Comparison of ENCODE assay signal across 10 cellular contexts in the genomic region with DNA sequence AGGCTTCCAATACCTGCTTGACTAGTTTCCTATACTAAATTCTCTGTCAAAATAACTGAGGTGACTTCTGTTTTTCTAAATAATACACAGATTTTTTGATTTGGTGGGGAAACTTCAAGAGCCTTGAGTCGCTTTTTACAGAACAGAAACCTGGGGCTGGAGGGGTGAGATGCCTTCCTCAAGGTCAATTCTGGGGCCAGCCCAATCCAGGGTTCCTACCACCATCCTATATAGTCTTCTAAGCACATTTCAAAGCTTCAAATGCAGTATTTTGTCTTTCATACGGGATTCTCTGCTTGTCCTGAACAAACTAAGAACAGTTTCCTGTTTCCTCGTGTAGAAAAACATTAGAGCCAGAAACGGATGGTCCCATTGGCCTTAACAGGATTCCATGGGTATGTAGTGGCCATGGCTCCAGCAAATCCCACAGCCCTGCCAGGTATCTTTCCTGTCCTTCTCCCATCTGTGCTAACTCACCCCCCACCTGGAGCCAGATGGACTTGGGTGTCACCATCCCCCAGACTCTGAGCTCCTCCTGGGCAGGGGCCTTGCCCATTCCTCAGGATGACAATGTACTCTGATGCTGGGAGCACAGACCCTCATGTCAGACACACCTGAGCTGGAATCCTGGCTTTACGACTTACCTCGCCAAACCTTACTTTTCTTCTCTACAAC.
DNase-seq lines count a peak whose midpoint lies in the region; ATAC-seq, FAIRE-seq and TF ChIP-seq lines count a peak whose summit lies in the region.
"Had no signal": no experiment of that assay in that cellular context is flagged by ENCODE, and none has a peak within 500 bp of the region (broad histone marks: within the 10 kb centered on the region; RNA-seq: fewer than 3 reads in every experiment).

No MANE protein-coding gene starts in this region.

- no peak overlapping the region for H3K9ac ChIP-seq in HepG2 (ENCODE audit: insufficient read depth, low read depth, low read length)

- H3K27ac ChIP-seq in VCaP: peak overlapping the region; percentile 77
- peak overlapping the region; percentile 55 for H3K27ac ChIP-seq in lower lobe of right lung
- H3K27ac ChIP-seq in HepG2 (ENCODE audit: extremely low read length, insufficient read depth, low read length): no peak overlapping the region
- H3K27ac ChIP-seq: ovary had no signal

- H3K36me3 Mint-ChIP-seq in CD14-positive monocyte: no peaks in the 10 kb centered on the region

- POLR2A ChIA-PET in HepG2 (lab: Yijun Ruan, JAX): no interaction called here

- no peak overlapping the region for H2AFZ ChIP-seq in HepG2 (ENCODE audit: low read length)

- no peaks in the 10 kb centered on the region for H3K36me3 ChIP-seq in lower lobe of right lung
- H3K36me3 ChIP-seq in HepG2 (replicated peaks in 1 of 2; ENCODE audit: control insufficient read depth in 1 of 2, insufficient read depth in 2 of 2, low read length in 2 of 2): no peaks in the 10 kb centered on the region
- H3K36me3 ChIP-seq: ovary had no signal

- no peaks in the 10 kb centered on the region for H3K79me2 ChIP-seq in HepG2 (ENCODE audit: insufficient read depth, low read length)

- TF ChIP-seq POLR2A in HepG2 (IDR thresholded peaks at IDR 0.05; ENCODE audit: insufficient read depth in 1 of 2, low read depth in 2 of 2, low read length in 2 of 2): no peak

- peaks cover 0 to 5% (median 0%) of the 10 kb centered on the region in 7 donors for H3K9me3 Mint-ChIP-seq in CD14-positive monocyte

- FAIRE-seq in HepG2 (lab: Jason Lieb, UNC): no peak

- WGBS in HepG2 (ENCODE audit: low lambda C conversion rate): 16% methylated on average over 6 of the region's 6 CpGs

- peaks cover 19% of the 10 kb centered on the region for H3K4me1 Mint-ChIP-seq in CD14-positive monocyte

- H3K4me1 ChIP-seq in lower lobe of right lung (peaks cover 20% of the 10 kb centered on the region), HepG2 (ENCODE audit: insufficient read depth, low read length) (no peaks in the 10 kb centered on the region)

- ATAC-seq in GM19351 (IDR thresholded peaks at IDR 0.05; ENCODE audit: unreplicated experiment) (peak; percentile 30), lower lobe of right lung (no peak), HepG2 (no peak)

- H3K9me3 ChIP-seq in lower lobe of right lung (no peaks in the 10 kb centered on the region), HepG2 (ENCODE audit: low read length) (no peaks in the 10 kb centered on the region)
- H3K9me3 ChIP-seq: ovary had no signal

- TF ChIP-seq RAD21 in HepG2 (CRISPR knock-in tag; IDR thresholded peaks at IDR 0.05): no peak

- no peaks in the 10 kb centered on the region for H3K27me3 ChIP-seq in lower lobe of right lung (ENCODE audit: low read depth)
- H3K27me3 ChIP-seq in HepG2 (ENCODE audit: control insufficient read depth in 1 of 2, insufficient read depth in 2 of 2, low read length in 2 of 2): peaks cover 0 to 11% of the 10 kb centered on the region in 2 experiments; a peak in 2 of 5 replicates
- H3K27me3 ChIP-seq: ovary had no signal

- DNase-seq in CD14-positive monocyte (ENCODE audit: low spot score) (no peak), lower lobe of right lung (no peak), retina (no peak), A172 (ENCODE audit: low spot score) (no peak), HT-29 (ENCODE audit: low spot score) (no peak), HepG2 (ENCODE audit: low spot score) (no peak)
- DNase-seq: SIG-M5 had no signal

- no peaks in the 10 kb centered on the region for H4K20me1 ChIP-seq in HepG2 (ENCODE audit: insufficient read depth, low read length)

- in situ Hi-C loops in HepG2 (cut with HindIII; ENCODE audit: extremely low pct_ligation_motif_present, low pct_unique_long_range_greater_than_20kb): no loop called here

- TF ChIP-seq EP300 in HepG2 (IDR thresholded peaks at IDR 0.05; ENCODE audit: low read depth in 2 of 2, low read length in 2 of 2): no peak
- no peak for TF ChIP-seq EP300 in HepG2 (CRISPR knock-in tag; IDR thresholded peaks at IDR 0.05; ENCODE audit: borderline replicate concordance)

- H3K27me3 Mint-ChIP-seq in CD14-positive monocyte (ENCODE audit: low read depth in 3 of 3): peaks cover 3 to 15% (median 7%) of the 10 kb centered on the region in 3 donors

- CTCF ChIA-PET in HepG2 (lab: Yijun Ruan, JAX; ENCODE audit: low intra/inter-chr PET ratio, low total read pairs): no interaction called here

- TF ChIP-seq CTCF in CD14-positive monocyte (IDR thresholded peaks at IDR 0.05): no peak
- TF ChIP-seq CTCF in VCaP (conservative IDR thresholded peaks at IDR 0.05): no peak
- TF ChIP-seq CTCF in lower lobe of right lung (IDR thresholded peaks at IDR 0.05): no peak
- TF ChIP-seq CTCF in HepG2 (CRISPR knock-in tag; IDR thresholded peaks at IDR 0.05): no peak

- intact Hi-C loops in CD14-positive monocyte (cut with micrococcal nuclease) (no loop called here), lower lobe of right lung (cut with DNase I) (no loop called here), HepG2 (cut with micrococcal nuclease; ENCODE audit: unreplicated experiment) (no loop called here)

- no peak overlapping the region for H3K4me2 ChIP-seq in HepG2 (ENCODE audit: low read depth, low read length)

- peak overlapping the region; percentile 78 to 92 for H3K4me3 Mint-ChIP-seq in CD14-positive monocyte

- BruUV-seq in HepG2 (replicated peaks; lab: Mats Ljungman, UMichigan): no TSS peak

- H3K4me3 ChIP-seq in lower lobe of right lung: no peak overlapping the region
- no peak overlapping the region for H3K4me3 ChIP-seq in HepG2 (replicated peaks in 1 of 3; ENCODE audit: insufficient read depth in 1 of 3, low read depth in 2 of 3, low read length in 3 of 3)
- H3K4me3 ChIP-seq: ovary had no signal

- H3K27ac Mint-ChIP-seq in CD14-positive monocyte: peak overlapping the region in 5 of 7 donors; percentile 19 to 86 (median 45)

TF ChIP-seq in HepG2, 621 proteins besides CTCF, POLR2A, EP300 and RAD21:
- TF ChIP-seq MIXL1 (CRISPR knock-in tag; IDR thresholded peaks at IDR 0.05) (no peak), HNRNPH1 (optimal IDR thresholded peaks at IDR 0.05; ENCODE audit: low read depth, low read length) (no peak), JARID2 (CRISPR knock-in tag; IDR thresholded peaks at IDR 0.05; ENCODE audit: insufficient replicate concordance) (no peak), ZSCAN12 (CRISPR knock-in tag; IDR thresholded peaks at IDR 0.05) (no peak), AKAP8 (CRISPR knock-in tag; IDR thresholded peaks at IDR 0.05) (no peak), ZNF501 (CRISPR knock-in tag; IDR thresholded peaks at IDR 0.05) (no peak), ZNF335 (CRISPR knock-in tag; IDR thresholded peaks at IDR 0.05) (no peak), CBX5 (CRISPR knock-in tag; IDR thresholded peaks at IDR 0.05; ENCODE audit: borderline replicate concordance) (no peak), FOSL2 (CRISPR knock-in tag; IDR thresholded peaks at IDR 0.05) (no peak), ZFP1 (CRISPR knock-in tag; IDR thresholded peaks at IDR 0.05) (no peak), SP2 (CRISPR knock-in tag; IDR thresholded peaks at IDR 0.05) (no peak), ZNF326 (CRISPR knock-in tag; IDR thresholded peaks at IDR 0.05; ENCODE audit: borderline replicate concordance) (no peak), SIX4 (CRISPR knock-in tag; IDR thresholded peaks at IDR 0.05) (no peak)
